In genomic region chr19:18605546-18606280, GRCh38 we compare ENCODE assay signal across 10 cellular contexts. TPM values are rescaled to one million over a fixed set of nuclear protein-coding genes. Genes with fewer than 3 reads are reported as not detected.
DNase-seq lines count a peak whose midpoint lies in the region; ATAC-seq, FAIRE-seq and TF ChIP-seq lines count a peak whose summit lies in the region.
"Had no signal": no experiment of that assay in that cellular context is flagged by ENCODE, and none has a peak within 500 bp of the region (broad histone marks: within the 10 kb centered on the region; RNA-seq: fewer than 3 reads in every experiment).

No MANE protein-coding gene starts in this region.

- peak overlapping the region; percentile 74 for H3K56ac ChIP-seq in mesendoderm (ENCODE audit: low read length)

- peaks cover 35 to 96% (median 94%) of the 10 kb centered on the region in 7 donors for H3K27me3 ChIP-seq in heart right ventricle
- peaks cover 22 to 24% of the 10 kb centered on the region in 2 experiments for H3K27me3 ChIP-seq in GM12878 (replicated peaks in 1 of 2; ENCODE audit: control insufficient read depth in 2 of 2, insufficient read depth in 2 of 2, low read length in 1 of 2)
- H3K27me3 ChIP-seq in mesendoderm (ENCODE audit: insufficient read depth, low read length, poor library complexity), result peaks cover 38% of the 10 kb centered on the region

- 2% methylated on average over 65 of the region's 65 CpGs for WGBS in heart right ventricle, 2 donors
- 12% methylated on average over 33 of the region's 65 CpGs for WGBS in GM12878 (ENCODE audit: insufficient coverage, insufficient replicate concordance, low lambda C conversion rate, missing lambda C conversion rate)
- no CpG with 5 or more reads among the region's 65 CpGs for WGBS in mesendoderm (ENCODE audit: extremely low coverage, insufficient coverage, low lambda C conversion rate)
- WGBS in urinary bladder, result 3% methylated on average over 65 of the region's 65 CpGs

- no peak for TF ChIP-seq RAD21 in GM12878 (IDR thresholded peaks at IDR 0.05; ENCODE audit: insufficient read depth, low read depth, low read length)

- TF ChIP-seq POLR2A in GM12878 (IDR thresholded peaks at IDR 0.05; ENCODE audit: low read depth, low read length) (no peak), erythroblast (IDR thresholded peaks at IDR 0.05; ENCODE audit: low read length) (no peak)

- H3K4me2 ChIP-seq in GM12878 (ENCODE audit: control insufficient read depth, insufficient read depth) (no peak overlapping the region), mesendoderm (ENCODE audit: low read length) (peak overlapping the region; percentile 24)

- H3K23ac ChIP-seq in mesendoderm (ENCODE audit: low read length), result peak overlapping the region; percentile 31

- H3K9me3 ChIP-seq in heart right ventricle (no peaks in the 10 kb centered on the region), GM12878 (replicated peaks; ENCODE audit: control insufficient read depth, insufficient read depth, low read length) (no peaks in the 10 kb centered on the region)

- no peak overlapping the region for H3K18ac ChIP-seq in mesendoderm (ENCODE audit: low read length)

- H3K79me2 ChIP-seq in GM12878 (ENCODE audit: control insufficient read depth, insufficient read depth, low read length) (no peaks in the 10 kb centered on the region), mesendoderm (ENCODE audit: control insufficient read depth, insufficient read depth, low read length) (no peaks in the 10 kb centered on the region)

- in situ Hi-C loops in GM12878 (cut with MboI), result no loop called here

- H3K9ac ChIP-seq in GM12878 (ENCODE audit: control insufficient read depth, insufficient read depth, low read length) (no peak overlapping the region), mesendoderm (ENCODE audit: low read length) (peak overlapping the region; percentile 42)

- H2BK15ac ChIP-seq in mesendoderm (replicated peaks; ENCODE audit: low read depth), result no peak overlapping the region

- TF ChIP-seq CTCF in heart right ventricle (IDR thresholded peaks at IDR 0.05), result no peak
- no peak for TF ChIP-seq CTCF in GM12878 (IDR thresholded peaks at IDR 0.05 in 2 of 3, conservative IDR thresholded peaks at IDR 0.05 in 1 of 3; ENCODE audit: control insufficient read depth in 2 of 3, extremely low read depth in 1 of 3, insufficient read depth in 1 of 3, low read depth in 3 of 3, low read length in 3 of 3)

- peak in 1 of 8 donors; percentile 15 for ATAC-seq in heart right ventricle
- no peak for ATAC-seq in Right ventricle myocardium superior (ENCODE audit: poor library complexity)
- no peak for ATAC-seq in GM12878
- no peak for ATAC-seq in HG02973 (IDR thresholded peaks at IDR 0.05; ENCODE audit: unreplicated experiment)

- intact Hi-C loops in heart right ventricle (cut with DNase I) (loop anchor here in 4 of 10 donors (2.0 to 10.0 kb wide), 4 partner anchors 27 to 239 kb away; no protein-coding TSS in a partner anchor), Right ventricle myocardium superior (cut with DNase I) (no loop called here), GM12878 (cut with micrococcal nuclease; ENCODE audit: unreplicated experiment) (no loop called here)

- H2BK5ac ChIP-seq in mesendoderm (ENCODE audit: low read length), result no peak overlapping the region

- no peak overlapping the region for H4K8ac ChIP-seq in mesendoderm (ENCODE audit: low read depth, low read length)

- H2AK5ac ChIP-seq in mesendoderm (ENCODE audit: low read length), result no peak overlapping the region

- H3K27ac ChIP-seq in heart right ventricle (peak overlapping the region in 2 of 10 donors; percentile 1 to 36), GM12878 (ENCODE audit: control insufficient read depth, insufficient read depth) (no peak overlapping the region), mesendoderm (ENCODE audit: low read depth, low read length) (no peak overlapping the region), urinary bladder (ENCODE audit: low read depth) (no peak overlapping the region)

- SMC1A ChIA-PET in GM12878 (lab: Charles Lee; ENCODE audit: uncharacterized antibody, unreplicated experiment), result no interaction called here

- RAD21 ChIA-PET in GM12878 (lab: Charles Lee; ENCODE audit: unreplicated experiment), result no interaction called here

- no peak overlapping the region for H4K5ac ChIP-seq in mesendoderm (ENCODE audit: low read length)

- H3K79me1 ChIP-seq in mesendoderm (ENCODE audit: low read length), result no peaks in the 10 kb centered on the region

- H3K4ac ChIP-seq in mesendoderm (ENCODE audit: low read depth, low read length), result peak overlapping the region; percentile 25

- DNase-seq in heart right ventricle (no peak), Right ventricle myocardium superior (no peak), GM12878 (ENCODE audit: low read depth, low spot score) (no peak), mesendoderm (no peak), erythroblast (lab: John Stamatoyannopoulos, UW) (no peak), NCI-H2081 (lab: John Stamatoyannopoulos, UW) (no peak)
- DNase-seq: activated CD4-positive, alpha-beta T cell treated with anti-CD3 and anti-CD28 coated beads, Interleukin-2, amount 50 U/mL, for 1 hour had no signal

- H2BK120ac ChIP-seq in mesendoderm (ENCODE audit: low read depth, low read length), result no peak overlapping the region

- H2AFZ ChIP-seq in GM12878 (ENCODE audit: control insufficient read depth, low read depth, low read length), result no peak overlapping the region

- TF ChIP-seq EP300 in GM12878 (IDR thresholded peaks at IDR 0.05; ENCODE audit: borderline replicate concordance in 1 of 2, control insufficient read depth in 1 of 2, low read depth in 2 of 2, low read length in 2 of 2), result no peak

- CTCF ChIA-PET in GM12878 (lab: Yijun Ruan, JAX), result no interaction called here

- H4K20me1 ChIP-seq in GM12878 (ENCODE audit: control insufficient read depth, insufficient read depth), result no peaks in the 10 kb centered on the region; the same call in none of the 2 replicates

- H3K4me3 ChIP-seq in heart right ventricle (peak overlapping the region in 8 of 10 donors; percentile 10 to 35 (median 26)), GM12878 (no peak overlapping the region), mesendoderm (ENCODE audit: low read length) (no peak overlapping the region), urinary bladder (ENCODE audit: low read depth, low read length) (peak overlapping the region; percentile 29)

- no peaks in the 10 kb centered on the region for H3K36me3 ChIP-seq in heart right ventricle
- no peaks in the 10 kb centered on the region for H3K36me3 ChIP-seq in GM12878 (ENCODE audit: control insufficient read depth in 2 of 2, insufficient read depth in 2 of 2, low read length in 1 of 2)
- H3K36me3 ChIP-seq in mesendoderm (ENCODE audit: control insufficient read depth, insufficient read depth, low read length), result no peaks in the 10 kb centered on the region
- H3K36me3 ChIP-seq in urinary bladder (ENCODE audit: insufficient read depth), result no peaks in the 10 kb centered on the region

- POLR2A ChIA-PET in GM12878 (lab: Charles Lee), result no interaction called here

- H3K4me1 ChIP-seq in heart right ventricle (peaks cover 9 to 45% (median 26%) of the 10 kb centered on the region in 9 donors), GM12878 (ENCODE audit: control insufficient read depth, insufficient read depth, low read length) (no peaks in the 10 kb centered on the region), mesendoderm (ENCODE audit: control insufficient read depth, low read depth, low read length) (peaks cover 5% of the 10 kb centered on the region), urinary bladder (ENCODE audit: insufficient read depth) (peaks cover 2% of the 10 kb centered on the region)

- FAIRE-seq in GM12878 (lab: Jason Lieb, UNC), result no peak
- FAIRE-seq: frontal cortex had no signal

- no TSS peak for BruUV-seq in GM12878 (replicated peaks; lab: Mats Ljungman, UMichigan)

RNA-seq across cellular contexts. Expression of gene CRLF1, which starts 0.9 kb away (rescaled TPM):
- total RNA-seq in heart right ventricle (10 to 100 TPM in 3 of 10 donors, 1 to 10 TPM in 6, under 1 TPM in 1; 0.68 to 42.1 (median 4.5) TPM), Right ventricle myocardium superior (20.6 TPM), GM12878 (2014; rRNA removed) (not detected in 2 replicates), GM12878 (2014; rRNA removed; fragmentation: Illumina TruSeq; extraction: Trizol) (not detected in 2 replicates), GM12878 (2021) (0.33 and 0.43 TPM in 2 replicates), urinary bladder (2.5 TPM)
- polyA plus RNA-seq in heart right ventricle (100 to 1,000 TPM; 154 to 161 TPM), GM12878 (2011; rRNA removed) (not detected in 2 replicates), GM12878 (2014; fragmentation: Illumina TruSeq; extraction: Trizol) (not detected in 2 replicates), GM12878 (2014; fragmentation: Nextera tagmentation; extraction: Ambion mirVana) (under 1 TPM; 0.35 to 0.76 TPM), GM12878 (2014; rRNA removed) (0.10 TPM in 1 of 2 replicates, not detected in the other), GM12878 (2016; fragmentation: Nextera tagmentation; extraction: Ambion mirVana) (1 to 10 TPM in 1 of 2 experiments, under 1 TPM in 1; 0.63 to 1.2 TPM), urinary bladder (119 TPM)
- not detected in 2 replicates for total RNA-seq in GM12878 (2013; cell fraction: nucleolus; rRNA removed)
- polyA plus RNA-seq in GM12878 (2011; ENCODE audit: low read depth), result 1.8 TPM
- 0.10 and 0.27 TPM in 2 replicates for polyA plus RNA-seq in GM12878 (2011; cell fraction: cytosol; rRNA removed)
- polyA plus RNA-seq in GM12878 (2011; cell fraction: nucleus; rRNA removed), result 0.51 and 0.72 TPM in 2 replicates
- 2.3 and 3.3 TPM in 2 replicates for polyA plus RNA-seq in GM12878 (2012)
- polyA minus RNA-seq in GM12878 (2011; rRNA and poly(A)+ RNA removed), result not detected in 2 replicates
- not detected in 2 replicates for polyA minus RNA-seq in GM12878 (2011; cell fraction: cytosol; rRNA and poly(A)+ RNA removed)
- not detected in 2 replicates for polyA minus RNA-seq in GM12878 (2011; cell fraction: nucleus; rRNA and poly(A)+ RNA removed)
- 17.2 TPM for polyA plus RNA-seq in mesendoderm (2013, experiment 1 of 2)
- 16.7 TPM for polyA plus RNA-seq in mesendoderm (2013, experiment 2 of 2)

RNA-seq across cellular contexts. Expression of gene TMEM59L, which starts 7.0 kb away (rescaled TPM):
- 1 to 10 TPM in 5 of 10 donors, under 1 TPM in 5; 0.13 to 4.5 (median 0.89) TPM for total RNA-seq in heart right ventricle
- 10 to 100 TPM in 1 of 2 donors, 1 to 10 TPM in 1; 2.5 to 13.8 TPM for polyA plus RNA-seq in heart right ventricle
- total RNA-seq in Right ventricle myocardium superior, result 1.6 TPM
- total RNA-seq in GM12878 (2013; cell fraction: nucleolus; rRNA removed), result not detected in 2 replicates
- 0.06 TPM in 1 of 2 replicates, not detected in the other for total RNA-seq in GM12878 (2014; rRNA removed)
- total RNA-seq in GM12878 (2014; rRNA removed; fragmentation: Illumina TruSeq; extraction: Trizol), result not detected in 2 replicates
- not detected in 2 replicates for total RNA-seq in GM12878 (2021)
- polyA plus RNA-seq in GM12878 (2011; ENCODE audit: low read depth), result not detected
- not detected in 2 replicates for polyA plus RNA-seq in GM12878 (2011; rRNA removed)
- polyA plus RNA-seq in GM12878 (2011; cell fraction: cytosol; rRNA removed), result not detected in 2 replicates
- 0.15 and 0.27 TPM in 2 replicates for polyA plus RNA-seq in GM12878 (2011; cell fraction: nucleus; rRNA removed)
- 0.09 TPM in 1 of 2 replicates, not detected in the other for polyA plus RNA-seq in GM12878 (2012)
- polyA plus RNA-seq in GM12878 (2014; fragmentation: Illumina TruSeq; extraction: Trizol), result not detected in 2 replicates
- polyA plus RNA-seq in GM12878 (2014; fragmentation: Nextera tagmentation; extraction: Ambion mirVana), result not detected
- not detected in 2 replicates for polyA plus RNA-seq in GM12878 (2014; rRNA removed)
- not detected for polyA plus RNA-seq in GM12878 (2016; fragmentation: Nextera tagmentation; extraction: Ambion mirVana)
- not detected in 2 replicates for polyA minus RNA-seq in GM12878 (2011; rRNA and poly(A)+ RNA removed)
- not detected in 2 replicates for polyA minus RNA-seq in GM12878 (2011; cell fraction: cytosol; rRNA and poly(A)+ RNA removed)
- polyA minus RNA-seq in GM12878 (2011; cell fraction: nucleus; rRNA and poly(A)+ RNA removed), result not detected in 2 replicates
- 3.9 TPM for polyA plus RNA-seq in mesendoderm (2013, experiment 1 of 2)
- polyA plus RNA-seq in mesendoderm (2013, experiment 2 of 2), result 3.6 TPM
- total RNA-seq in urinary bladder, result 3.9 TPM
- 5.5 TPM for polyA plus RNA-seq in urinary bladder

RNA-seq across cellular contexts. Expression of gene REX1BD, which starts 17.1 kb away (rescaled TPM):
- total RNA-seq in heart right ventricle, result 10 to 100 TPM; 63.4 to 96.3 (median 68.7) TPM
- 100 to 1,000 TPM in 1 of 2 donors, 10 to 100 TPM in 1; 58.5 to 107 TPM for polyA plus RNA-seq in heart right ventricle
- total RNA-seq in Right ventricle myocardium superior, result 94.8 TPM
- 15.2 and 18.7 TPM in 2 replicates for total RNA-seq in GM12878 (2013; cell fraction: nucleolus; rRNA removed)
- 49.7 and 57.8 TPM in 2 replicates for total RNA-seq in GM12878 (2014; rRNA removed)
- total RNA-seq in GM12878 (2014; rRNA removed; fragmentation: Illumina TruSeq; extraction: Trizol), result 6.4 and 7.1 TPM in 2 replicates
- 58.2 and 62.7 TPM in 2 replicates for total RNA-seq in GM12878 (2021)
- polyA plus RNA-seq in GM12878 (2011; ENCODE audit: low read depth), result 15.2 TPM
- polyA plus RNA-seq in GM12878 (2011; rRNA removed), result 7.8 and 12.1 TPM in 2 replicates
- polyA plus RNA-seq in GM12878 (2011; cell fraction: cytosol; rRNA removed), result 23.9 and 40.8 TPM in 2 replicates
- polyA plus RNA-seq in GM12878 (2011; cell fraction: nucleus; rRNA removed), result 74.8 and 100 TPM in 2 replicates
- polyA plus RNA-seq in GM12878 (2012), result 40.7 and 41.1 TPM in 2 replicates
- polyA plus RNA-seq in GM12878 (2014; fragmentation: Illumina TruSeq; extraction: Trizol), result 1.8 and 3.1 TPM in 2 replicates
- 1 to 10 TPM; 1.1 to 3.3 TPM for polyA plus RNA-seq in GM12878 (2014; fragmentation: Nextera tagmentation; extraction: Ambion mirVana)
- 64.4 and 84.2 TPM in 2 replicates for polyA plus RNA-seq in GM12878 (2014; rRNA removed)
- 100 to 1,000 TPM in 1 of 2 experiments, 10 to 100 TPM in 1; 88.9 to 101 TPM for polyA plus RNA-seq in GM12878 (2016; fragmentation: Nextera tagmentation; extraction: Ambion mirVana)
- polyA minus RNA-seq in GM12878 (2011; rRNA and poly(A)+ RNA removed), result 0.80 and 1.7 TPM in 2 replicates
- 3.6 and 8.6 TPM in 2 replicates for polyA minus RNA-seq in GM12878 (2011; cell fraction: cytosol; rRNA and poly(A)+ RNA removed)
- 4.7 and 6.4 TPM in 2 replicates for polyA minus RNA-seq in GM12878 (2011; cell fraction: nucleus; rRNA and poly(A)+ RNA removed)
- 86.9 TPM for polyA plus RNA-seq in mesendoderm (2013, experiment 1 of 2)
- polyA plus RNA-seq in mesendoderm (2013, experiment 2 of 2), result 82.8 TPM
- total RNA-seq in urinary bladder, result 18.9 TPM
- 103 TPM for polyA plus RNA-seq in urinary bladder

RNA-seq across cellular contexts. Expression of gene KLHL26, which starts 31.1 kb away (rescaled TPM):
- 1 to 10 TPM; 4.6 to 8.2 (median 6.3) TPM for total RNA-seq in heart right ventricle
- polyA plus RNA-seq in heart right ventricle, result 1 to 10 TPM; 3.4 to 4.6 TPM
- total RNA-seq in Right ventricle myocardium superior, result 4.5 TPM
- 5.7 and 6.7 TPM in 2 replicates for total RNA-seq in GM12878 (2013; cell fraction: nucleolus; rRNA removed)
- total RNA-seq in GM12878 (2014; rRNA removed), result 3.6 and 5.6 TPM in 2 replicates
- total RNA-seq in GM12878 (2014; rRNA removed; fragmentation: Illumina TruSeq; extraction: Trizol), result 0.98 and 1.5 TPM in 2 replicates
- 12.9 and 14.6 TPM in 2 replicates for total RNA-seq in GM12878 (2021)
- polyA plus RNA-seq in GM12878 (2011; ENCODE audit: low read depth), result 1.0 TPM
- 1.0 and 1.2 TPM in 2 replicates for polyA plus RNA-seq in GM12878 (2011; rRNA removed)
- polyA plus RNA-seq in GM12878 (2011; cell fraction: cytosol; rRNA removed), result 1.9 and 2.0 TPM in 2 replicates
- polyA plus RNA-seq in GM12878 (2011; cell fraction: nucleus; rRNA removed), result 5.8 and 8.9 TPM in 2 replicates
- polyA plus RNA-seq in GM12878 (2012), result 3.5 and 4.5 TPM in 2 replicates
- polyA plus RNA-seq in GM12878 (2014; fragmentation: Illumina TruSeq; extraction: Trizol), result 0.74 and 1.9 TPM in 2 replicates
- under 1 TPM; 0.18 to 0.35 TPM for polyA plus RNA-seq in GM12878 (2014; fragmentation: Nextera tagmentation; extraction: Ambion mirVana)
- 3.9 and 5.1 TPM in 2 replicates for polyA plus RNA-seq in GM12878 (2014; rRNA removed)
- polyA plus RNA-seq in GM12878 (2016; fragmentation: Nextera tagmentation; extraction: Ambion mirVana), result 1 to 10 TPM; 8.0 to 8.1 TPM
- 4.6 and 5.2 TPM in 2 replicates for polyA minus RNA-seq in GM12878 (2011; rRNA and poly(A)+ RNA removed)
- 2.5 and 5.2 TPM in 2 replicates for polyA minus RNA-seq in GM12878 (2011; cell fraction: cytosol; rRNA and poly(A)+ RNA removed)
- 1.6 and 3.1 TPM in 2 replicates for polyA minus RNA-seq in GM12878 (2011; cell fraction: nucleus; rRNA and poly(A)+ RNA removed)
- 2.7 TPM for polyA plus RNA-seq in mesendoderm (2013, experiment 1 of 2)
- polyA plus RNA-seq in mesendoderm (2013, experiment 2 of 2), result 2.7 TPM
- total RNA-seq in urinary bladder, result 2.5 TPM
- polyA plus RNA-seq in urinary bladder, result 12.5 TPM

RNA-seq across cellular contexts. Expression of gene UBA52, which starts 34.1 kb away (rescaled TPM):
- 100 to 1,000 TPM; 634 to 883 (median 716) TPM for total RNA-seq in heart right ventricle
- 1,000 to 10,000 TPM; 1,270 to 1,276 TPM for polyA plus RNA-seq in heart right ventricle
- 684 TPM for total RNA-seq in Right ventricle myocardium superior
- total RNA-seq in GM12878 (2013; cell fraction: nucleolus; rRNA removed), result 129 and 132 TPM in 2 replicates
- total RNA-seq in GM12878 (2014; rRNA removed), result 1,493 and 1,661 TPM in 2 replicates
- total RNA-seq in GM12878 (2014; rRNA removed; fragmentation: Illumina TruSeq; extraction: Trizol), result 1,429 and 1,442 TPM in 2 replicates
- total RNA-seq in GM12878 (2021), result 1,629 and 1,678 TPM in 2 replicates
- 10,819 TPM for polyA plus RNA-seq in GM12878 (2011; ENCODE audit: low read depth)
- polyA plus RNA-seq in GM12878 (2011; rRNA removed), result 910 and 1,613 TPM in 2 replicates
- 3,476 and 4,794 TPM in 2 replicates for polyA plus RNA-seq in GM12878 (2011; cell fraction: cytosol; rRNA removed)
- polyA plus RNA-seq in GM12878 (2011; cell fraction: nucleus; rRNA removed), result 839 and 898 TPM in 2 replicates
- polyA plus RNA-seq in GM12878 (2012), result 3,669 and 4,620 TPM in 2 replicates
- polyA plus RNA-seq in GM12878 (2014; fragmentation: Illumina TruSeq; extraction: Trizol), result 2,280 and 2,392 TPM in 2 replicates
- polyA plus RNA-seq in GM12878 (2014; fragmentation: Nextera tagmentation; extraction: Ambion mirVana), result 1,000 to 10,000 TPM; 2,192 to 2,288 TPM
- polyA plus RNA-seq in GM12878 (2014; rRNA removed), result 2,186 and 2,597 TPM in 2 replicates
- 1,000 to 10,000 TPM; 1,131 to 1,180 TPM for polyA plus RNA-seq in GM12878 (2016; fragmentation: Nextera tagmentation; extraction: Ambion mirVana)
- polyA minus RNA-seq in GM12878 (2011; rRNA and poly(A)+ RNA removed), result 1,757 and 2,399 TPM in 2 replicates
- 394 and 436 TPM in 2 replicates for polyA minus RNA-seq in GM12878 (2011; cell fraction: cytosol; rRNA and poly(A)+ RNA removed)
- polyA minus RNA-seq in GM12878 (2011; cell fraction: nucleus; rRNA and poly(A)+ RNA removed), result 157 and 251 TPM in 2 replicates
- 1,632 TPM for polyA plus RNA-seq in mesendoderm (2013, experiment 1 of 2)
- 1,662 TPM for polyA plus RNA-seq in mesendoderm (2013, experiment 2 of 2)
- total RNA-seq in urinary bladder, result 610 TPM
- polyA plus RNA-seq in urinary bladder, result 1,360 TPM

Comparison
In these comparisons a context has a peak if more than half of its experiments do, and no peak if none do; other contexts are left out.
1. H3K4me3 ChIP-seq: peak in heart right ventricle (8 of 10) and urinary bladder (single experiment); none in GM12878 (single experiment) and mesendoderm (single experiment).